8 cellular contexts compared by ENCODE assay signal in the genomic region with DNA sequence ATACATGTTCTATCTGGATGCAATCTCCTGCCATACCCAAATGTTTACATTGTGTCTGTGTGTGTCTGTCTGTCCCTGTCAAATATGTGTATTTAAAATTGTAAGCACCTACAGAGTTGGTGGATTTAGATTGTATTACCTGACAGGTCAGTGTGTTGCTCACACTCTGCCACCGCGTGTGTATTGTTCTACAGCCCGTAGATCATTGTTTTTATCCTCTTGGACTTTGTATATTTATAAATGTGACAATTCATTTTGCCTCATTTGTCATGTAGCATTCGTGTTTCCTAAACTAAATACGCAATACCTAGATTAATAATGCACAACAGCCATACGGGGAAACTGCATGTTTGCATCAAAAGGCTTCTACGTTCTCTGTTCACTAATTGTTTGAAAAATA. TPM values are rescaled to one million over a fixed set of nuclear protein-coding genes. Genes with fewer than 3 reads are reported as not detected.
DNase-seq lines count a peak whose midpoint lies in the region; ATAC-seq and TF ChIP-seq lines count a peak whose summit lies in the region.

No MANE protein-coding gene starts in this region.

- H3K9me3 ChIP-seq in SU-DHL-6 (ENCODE audit: insufficient read depth, low read length) (no peaks in the 10 kb centered on the region), skeletal muscle satellite cell (replicated peaks; ENCODE audit: low read length) (no peaks in the 10 kb centered on the region)

- ATAC-seq in GM19395 (IDR thresholded peaks at IDR 0.05; ENCODE audit: unreplicated experiment) (peak; percentile 3), GM21529 (IDR thresholded peaks at IDR 0.05; ENCODE audit: unreplicated experiment) (no peak), HG02588 (IDR thresholded peaks at IDR 0.05; ENCODE audit: unreplicated experiment) (no peak)

- TF ChIP-seq CTCF in SU-DHL-6 (IDR thresholded peaks at IDR 0.05; ENCODE audit: insufficient read depth, low read length, poor library complexity, severe bottlenecking) = no peak
- TF ChIP-seq CTCF in foreskin fibroblast (IDR thresholded peaks at IDR 0.05; ENCODE audit: low read depth, low read length) = no peak

- no peaks in the 10 kb centered on the region for H3F3A ChIP-seq in SU-DHL-6 (ENCODE audit: insufficient read depth)

- peak in 1 of 2 donors; percentile 1 for DNase-seq in foreskin fibroblast
- no peak for DNase-seq in NCI-H146 treated with DMSO at 0.1 percent for 48 hours (lab: John Stamatoyannopoulos, UW; ENCODE audit: unreplicated experiment)
- DNase-seq in foreskin melanocyte = no peak

- H3K79me2 ChIP-seq in SU-DHL-6 (ENCODE audit: insufficient read depth, low read length) = no peaks in the 10 kb centered on the region; the same call in 1 of the 2 replicates

- H3K4me2 ChIP-seq in SU-DHL-6 (ENCODE audit: low read depth, low read length, poor library complexity, severe bottlenecking) = peak overlapping the region; percentile 79
- H3K4me2 ChIP-seq in skeletal muscle satellite cell (ENCODE audit: low read length) = peak overlapping the region; percentile 86

- peaks cover 9% of the 10 kb centered on the region for H3K4me1 ChIP-seq in skeletal muscle satellite cell (ENCODE audit: control insufficient read depth, insufficient read depth, low read length)

- H3K36me3 ChIP-seq in SU-DHL-6 (ENCODE audit: low read length) = no peaks in the 10 kb centered on the region
- H3K36me3 ChIP-seq in skeletal muscle satellite cell (ENCODE audit: insufficient read depth, low read length) = no peaks in the 10 kb centered on the region

- no peaks in the 10 kb centered on the region for H3K27me3 ChIP-seq in SU-DHL-6 (ENCODE audit: low read length)
- H3K27me3 ChIP-seq in skeletal muscle satellite cell (ENCODE audit: control insufficient read depth, insufficient read depth, low read length) = no peaks in the 10 kb centered on the region

- peak overlapping the region; percentile 67 for H3K9ac ChIP-seq in SU-DHL-6 (ENCODE audit: low read length)
- peak overlapping the region; percentile 87 for H3K9ac ChIP-seq in skeletal muscle satellite cell (ENCODE audit: low read depth, low read length)

- no peak overlapping the region for H3K27ac ChIP-seq in SU-DHL-6 (ENCODE audit: low read depth, low read length)

- no peaks in the 10 kb centered on the region for H4K20me1 ChIP-seq in SU-DHL-6 (ENCODE audit: low read depth, low read length)

- H2AFZ ChIP-seq in SU-DHL-6 (ENCODE audit: low read depth, low read length, severe bottlenecking) = peak overlapping the region; percentile 83

- peak overlapping the region; percentile 78 for H3K4me3 ChIP-seq in SU-DHL-6 (ENCODE audit: insufficient read depth, low read length, poor library complexity, severe bottlenecking)
- peak overlapping the region; percentile 80 to 98 for H3K4me3 ChIP-seq in foreskin fibroblast (ENCODE audit: low read depth in 1 of 2, low read length in 2 of 2)
- H3K4me3 ChIP-seq in skeletal muscle satellite cell (ENCODE audit: low read length) = peak overlapping the region; percentile 82

- no peaks in the 10 kb centered on the region for H3K9me2 ChIP-seq in SU-DHL-6 (replicated peaks; ENCODE audit: insufficient read depth, low read length)

RNA-seq across cellular contexts. Expression of a gene that starts 0.6 kb away (rescaled TPM):
- total RNA-seq in skeletal muscle satellite cell (2012; rRNA removed) = 2.0 and 2.4 TPM in 2 replicates

RNA-seq across cellular contexts. Expression of a gene that starts 45.0 kb away (rescaled TPM):
- total RNA-seq in skeletal muscle satellite cell (2012; rRNA removed) = 0.22 and 0.25 TPM in 2 replicates
